ENCODE assay signal across 1 cellular context in the genomic region with DNA sequence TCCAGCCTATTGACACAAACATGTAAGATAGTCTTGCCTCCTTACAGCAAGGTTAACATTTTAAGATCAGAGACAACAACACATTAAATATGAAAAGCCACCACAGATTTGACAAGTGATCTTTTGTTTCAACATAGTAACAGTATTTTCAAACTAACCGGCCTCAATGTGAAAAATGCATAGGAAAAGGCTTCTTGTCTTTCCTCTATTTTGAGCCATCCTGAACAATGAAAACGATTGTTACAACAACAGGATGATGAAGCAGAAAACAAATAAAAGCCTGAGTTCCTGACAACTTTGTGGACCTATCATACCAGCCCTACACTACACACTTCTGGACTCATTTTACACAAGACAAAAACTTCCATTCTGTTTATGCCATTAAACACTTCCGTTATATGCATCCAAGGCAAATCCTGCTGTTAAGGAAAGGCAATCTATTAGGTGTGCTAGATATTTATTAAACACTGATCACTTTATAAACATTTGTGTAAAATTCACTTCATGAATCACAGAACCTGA.
TF ChIP-seq lines count a peak whose summit lies in the region.

No MANE protein-coding gene starts in this region.

TF ChIP-seq in HepG2, 621 proteins besides CTCF, POLR2A, EP300 and RAD21 (continued from another document and continues in another):
- TF ChIP-seq STAG1 (CRISPR knock-in tag; IDR thresholded peaks at IDR 0.05) (no peak), ZNF101 (CRISPR knock-in tag; IDR thresholded peaks at IDR 0.05; ENCODE audit: borderline replicate concordance, low read depth) (no peak), GATAD2A (CRISPR knock-in tag; IDR thresholded peaks at IDR 0.05) (peak; percentile 93), BRCA1 (CRISPR knock-in tag; IDR thresholded peaks at IDR 0.05) (0 out of 2 replicates have a peak, but pooled peaks have one; percentile 41), HNF4G (IDR thresholded peaks at IDR 0.05; ENCODE audit: borderline replicate concordance, low read depth, low read length) (no peak), HNF4G (CRISPR knock-in tag; IDR thresholded peaks at IDR 0.05; ENCODE audit: borderline replicate concordance, low read depth) (no peak), RFX1 (IDR thresholded peaks at IDR 0.05) (no peak), TAF15 (IDR thresholded peaks at IDR 0.05; ENCODE audit: low read depth, low read length, poor library complexity, severe bottlenecking) (no peak), ELF1 (CRISPR knock-in tag; IDR thresholded peaks at IDR 0.05) (peak; percentile 25; the same call in 1 of the 2 replicates), ZSCAN25 (CRISPR knock-in tag; IDR thresholded peaks at IDR 0.05) (no peak), ZMAT3 (CRISPR knock-in tag; conservative IDR thresholded peaks at IDR 0.05) (no peak), RFX3 (CRISPR knock-in tag; IDR thresholded peaks at IDR 0.05) (peak; percentile 25; the same call in 1 of the 2 replicates), ZNF773 (CRISPR knock-in tag; IDR thresholded peaks at IDR 0.05; ENCODE audit: borderline replicate concordance) (no peak), MATR3 (CRISPR knock-in tag; IDR thresholded peaks at IDR 0.05) (no peak), ZNF34 (CRISPR knock-in tag; IDR thresholded peaks at IDR 0.05; ENCODE audit: borderline replicate concordance) (no peak), RARG (CRISPR knock-in tag; IDR thresholded peaks at IDR 0.05; ENCODE audit: low read depth) (no peak), ZBTB42 (CRISPR knock-in tag; IDR thresholded peaks at IDR 0.05) (no peak), KDM4B (CRISPR knock-in tag; IDR thresholded peaks at IDR 0.05) (no peak), ZFP1 (CRISPR knock-in tag; IDR thresholded peaks at IDR 0.05) (no peak), ZBTB8A (CRISPR knock-in tag; IDR thresholded peaks at IDR 0.05; ENCODE audit: borderline replicate concordance, low read depth) (no peak), TGIF2 (CRISPR knock-in tag; IDR thresholded peaks at IDR 0.05) (no peak), ZNF235 (CRISPR knock-in tag; IDR thresholded peaks at IDR 0.05; ENCODE audit: borderline replicate concordance) (no peak), DMAP1 (CRISPR knock-in tag; IDR thresholded peaks at IDR 0.05) (no peak), NFE2 (CRISPR knock-in tag; IDR thresholded peaks at IDR 0.05) (no peak; the same call in 1 of the 2 replicates), ZNF296 (CRISPR knock-in tag; conservative IDR thresholded peaks at IDR 0.05) (no peak), ZNF530 (CRISPR knock-in tag; IDR thresholded peaks at IDR 0.05; ENCODE audit: low read depth) (no peak), ZNF546 (CRISPR knock-in tag; conservative IDR thresholded peaks at IDR 0.05) (no peak), ZNF350 (CRISPR knock-in tag; IDR thresholded peaks at IDR 0.05; ENCODE audit: borderline replicate concordance, low read depth) (no peak), RELA (CRISPR knock-in tag; IDR thresholded peaks at IDR 0.05) (no peak), KDM5A (IDR thresholded peaks at IDR 0.05; ENCODE audit: borderline replicate concordance, low read length) (no peak), ZNF747 (CRISPR knock-in tag; IDR thresholded peaks at IDR 0.05; ENCODE audit: borderline replicate concordance) (no peak), MTF1 (CRISPR knock-in tag; IDR thresholded peaks at IDR 0.05) (no peak), ZNF891 (CRISPR knock-in tag; IDR thresholded peaks at IDR 0.05) (no peak), NCOA2 (CRISPR knock-in tag; IDR thresholded peaks at IDR 0.05) (peak; percentile 58)
- TF ChIP-seq, protein P1, sequence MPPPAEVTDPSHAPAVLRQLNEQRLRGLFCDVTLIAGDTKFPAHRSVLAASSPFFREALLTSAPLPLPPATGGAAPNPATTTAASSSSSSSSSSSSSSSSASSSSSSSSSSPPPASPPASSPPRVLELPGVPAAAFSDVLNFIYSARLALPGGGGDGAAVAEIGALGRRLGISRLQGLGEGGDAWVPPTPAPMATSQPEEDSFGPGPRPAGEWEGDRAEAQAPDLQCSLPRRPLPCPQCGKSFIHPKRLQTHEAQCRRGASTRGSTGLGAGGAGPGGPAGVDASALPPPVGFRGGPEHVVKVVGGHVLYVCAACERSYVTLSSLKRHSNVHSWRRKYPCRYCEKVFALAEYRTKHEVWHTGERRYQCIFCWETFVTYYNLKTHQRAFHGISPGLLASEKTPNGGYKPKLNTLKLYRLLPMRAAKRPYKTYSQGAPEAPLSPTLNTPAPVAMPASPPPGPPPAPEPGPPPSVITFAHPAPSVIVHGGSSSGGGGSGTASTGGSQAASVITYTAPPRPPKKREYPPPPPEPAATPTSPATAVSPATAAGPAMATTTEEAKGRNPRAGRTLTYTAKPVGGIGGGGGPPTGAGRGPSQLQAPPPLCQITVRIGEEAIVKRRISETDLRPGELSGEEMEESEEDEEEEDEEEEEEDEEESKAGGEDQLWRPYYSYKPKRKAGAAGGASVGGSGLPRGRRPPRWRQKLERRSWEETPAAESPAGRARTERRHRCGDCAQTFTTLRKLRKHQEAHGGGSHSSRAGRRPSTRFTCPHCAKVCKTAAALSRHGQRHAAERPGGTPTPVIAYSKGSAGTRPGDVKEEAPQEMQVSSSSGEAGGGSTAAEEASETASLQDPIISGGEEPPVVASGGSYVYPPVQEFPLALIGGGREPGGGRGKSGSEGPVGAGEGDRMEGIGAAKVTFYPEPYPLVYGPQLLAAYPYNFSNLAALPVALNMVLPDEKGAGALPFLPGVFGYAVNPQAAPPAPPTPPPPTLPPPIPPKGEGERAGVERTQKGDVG (CRISPR knock-in tag; IDR thresholded peaks at IDR 0.05; ENCODE audit: borderline replicate concordance) = no peak
- TF ChIP-seq, protein P2, sequence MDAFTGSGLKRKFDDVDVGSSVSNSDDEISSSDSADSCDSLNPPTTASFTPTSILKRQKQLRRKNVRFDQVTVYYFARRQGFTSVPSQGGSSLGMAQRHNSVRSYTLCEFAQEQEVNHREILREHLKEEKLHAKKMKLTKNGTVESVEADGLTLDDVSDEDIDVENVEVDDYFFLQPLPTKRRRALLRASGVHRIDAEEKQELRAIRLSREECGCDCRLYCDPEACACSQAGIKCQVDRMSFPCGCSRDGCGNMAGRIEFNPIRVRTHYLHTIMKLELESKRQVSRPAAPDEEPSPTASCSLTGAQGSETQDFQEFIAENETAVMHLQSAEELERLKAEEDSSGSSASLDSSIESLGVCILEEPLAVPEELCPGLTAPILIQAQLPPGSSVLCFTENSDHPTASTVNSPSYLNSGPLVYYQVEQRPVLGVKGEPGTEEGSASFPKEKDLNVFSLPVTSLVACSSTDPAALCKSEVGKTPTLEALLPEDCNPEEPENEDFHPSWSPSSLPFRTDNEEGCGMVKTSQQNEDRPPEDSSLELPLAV (CRISPR knock-in tag; conservative IDR thresholded peaks at IDR 0.05; ENCODE audit: low read depth) = no peak
- TF ChIP-seq, protein P3, sequence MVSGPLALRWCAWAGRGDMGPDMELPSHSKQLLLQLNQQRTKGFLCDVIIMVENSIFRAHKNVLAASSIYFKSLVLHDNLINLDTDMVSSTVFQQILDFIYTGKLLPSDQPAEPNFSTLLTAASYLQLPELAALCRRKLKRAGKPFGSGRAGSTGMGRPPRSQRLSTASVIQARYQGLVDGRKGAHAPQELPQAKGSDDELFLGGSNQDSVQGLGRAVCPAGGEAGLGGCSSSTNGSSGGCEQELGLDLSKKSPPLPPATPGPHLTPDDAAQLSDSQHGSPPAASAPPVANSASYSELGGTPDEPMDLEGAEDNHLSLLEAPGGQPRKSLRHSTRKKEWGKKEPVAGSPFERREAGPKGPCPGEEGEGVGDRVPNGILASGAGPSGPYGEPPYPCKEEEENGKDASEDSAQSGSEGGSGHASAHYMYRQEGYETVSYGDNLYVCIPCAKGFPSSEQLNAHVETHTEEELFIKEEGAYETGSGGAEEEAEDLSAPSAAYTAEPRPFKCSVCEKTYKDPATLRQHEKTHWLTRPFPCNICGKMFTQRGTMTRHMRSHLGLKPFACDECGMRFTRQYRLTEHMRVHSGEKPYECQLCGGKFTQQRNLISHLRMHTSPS (CRISPR knock-in tag; IDR thresholded peaks at IDR 0.05; ENCODE audit: low read depth) = no peak
- TF ChIP-seq, protein P4, sequence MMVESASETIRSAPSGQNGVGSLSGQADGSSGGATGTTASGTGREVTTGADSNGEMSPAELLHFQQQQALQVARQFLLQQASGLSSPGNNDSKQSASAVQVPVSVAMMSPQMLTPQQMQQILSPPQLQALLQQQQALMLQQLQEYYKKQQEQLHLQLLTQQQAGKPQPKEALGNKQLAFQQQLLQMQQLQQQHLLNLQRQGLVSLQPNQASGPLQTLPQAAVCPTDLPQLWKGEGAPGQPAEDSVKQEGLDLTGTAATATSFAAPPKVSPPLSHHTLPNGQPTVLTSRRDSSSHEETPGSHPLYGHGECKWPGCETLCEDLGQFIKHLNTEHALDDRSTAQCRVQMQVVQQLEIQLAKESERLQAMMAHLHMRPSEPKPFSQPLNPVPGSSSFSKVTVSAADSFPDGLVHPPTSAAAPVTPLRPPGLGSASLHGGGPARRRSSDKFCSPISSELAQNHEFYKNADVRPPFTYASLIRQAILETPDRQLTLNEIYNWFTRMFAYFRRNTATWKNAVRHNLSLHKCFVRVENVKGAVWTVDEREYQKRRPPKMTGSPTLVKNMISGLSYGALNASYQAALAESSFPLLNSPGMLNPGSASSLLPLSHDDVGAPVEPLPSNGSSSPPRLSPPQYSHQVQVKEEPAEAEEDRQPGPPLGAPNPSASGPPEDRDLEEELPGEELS (CRISPR knock-in tag; IDR thresholded peaks at IDR 0.05) = peak; percentile 88
- TF ChIP-seq, protein P5, sequence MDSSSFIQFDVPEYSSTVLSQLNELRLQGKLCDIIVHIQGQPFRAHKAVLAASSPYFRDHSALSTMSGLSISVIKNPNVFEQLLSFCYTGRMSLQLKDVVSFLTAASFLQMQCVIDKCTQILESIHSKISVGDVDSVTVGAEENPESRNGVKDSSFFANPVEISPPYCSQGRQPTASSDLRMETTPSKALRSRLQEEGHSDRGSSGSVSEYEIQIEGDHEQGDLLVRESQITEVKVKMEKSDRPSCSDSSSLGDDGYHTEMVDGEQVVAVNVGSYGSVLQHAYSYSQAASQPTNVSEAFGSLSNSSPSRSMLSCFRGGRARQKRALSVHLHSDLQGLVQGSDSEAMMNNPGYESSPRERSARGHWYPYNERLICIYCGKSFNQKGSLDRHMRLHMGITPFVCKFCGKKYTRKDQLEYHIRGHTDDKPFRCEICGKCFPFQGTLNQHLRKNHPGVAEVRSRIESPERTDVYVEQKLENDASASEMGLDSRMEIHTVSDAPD (CRISPR knock-in tag; IDR thresholded peaks at IDR 0.05) = no peak
- TF ChIP-seq, protein P6, sequence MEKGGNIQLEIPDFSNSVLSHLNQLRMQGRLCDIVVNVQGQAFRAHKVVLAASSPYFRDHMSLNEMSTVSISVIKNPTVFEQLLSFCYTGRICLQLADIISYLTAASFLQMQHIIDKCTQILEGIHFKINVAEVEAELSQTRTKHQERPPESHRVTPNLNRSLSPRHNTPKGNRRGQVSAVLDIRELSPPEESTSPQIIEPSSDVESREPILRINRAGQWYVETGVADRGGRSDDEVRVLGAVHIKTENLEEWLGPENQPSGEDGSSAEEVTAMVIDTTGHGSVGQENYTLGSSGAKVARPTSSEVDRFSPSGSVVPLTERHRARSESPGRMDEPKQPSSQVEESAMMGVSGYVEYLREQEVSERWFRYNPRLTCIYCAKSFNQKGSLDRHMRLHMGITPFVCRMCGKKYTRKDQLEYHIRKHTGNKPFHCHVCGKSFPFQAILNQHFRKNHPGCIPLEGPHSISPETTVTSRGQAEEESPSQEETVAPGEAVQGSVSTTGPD (CRISPR knock-in tag; IDR thresholded peaks at IDR 0.05) = no peak
- TF ChIP-seq, protein P7, sequence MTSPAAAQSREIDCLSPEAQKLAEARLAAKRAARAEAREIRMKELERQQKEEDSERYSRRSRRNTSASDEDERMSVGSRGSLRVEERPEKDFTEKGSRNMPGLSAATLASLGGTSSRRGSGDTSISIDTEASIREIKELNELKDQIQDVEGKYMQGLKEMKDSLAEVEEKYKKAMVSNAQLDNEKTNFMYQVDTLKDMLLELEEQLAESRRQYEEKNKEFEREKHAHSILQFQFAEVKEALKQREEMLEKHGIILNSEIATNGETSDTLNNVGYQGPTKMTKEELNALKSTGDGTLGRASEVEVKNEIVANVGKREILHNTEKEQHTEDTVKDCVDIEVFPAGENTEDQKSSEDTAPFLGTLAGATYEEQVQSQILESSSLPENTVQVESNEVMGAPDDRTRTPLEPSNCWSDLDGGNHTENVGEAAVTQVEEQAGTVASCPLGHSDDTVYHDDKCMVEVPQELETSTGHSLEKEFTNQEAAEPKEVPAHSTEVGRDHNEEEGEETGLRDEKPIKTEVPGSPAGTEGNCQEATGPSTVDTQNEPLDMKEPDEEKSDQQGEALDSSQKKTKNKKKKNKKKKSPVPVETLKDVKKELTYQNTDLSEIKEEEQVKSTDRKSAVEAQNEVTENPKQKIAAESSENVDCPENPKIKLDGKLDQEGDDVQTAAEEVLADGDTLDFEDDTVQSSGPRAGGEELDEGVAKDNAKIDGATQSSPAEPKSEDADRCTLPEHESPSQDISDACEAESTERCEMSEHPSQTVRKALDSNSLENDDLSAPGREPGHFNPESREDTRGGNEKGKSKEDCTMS (CRISPR knock-in tag; conservative IDR thresholded peaks at IDR 0.05) = no peak
- TF ChIP-seq, protein P8, sequence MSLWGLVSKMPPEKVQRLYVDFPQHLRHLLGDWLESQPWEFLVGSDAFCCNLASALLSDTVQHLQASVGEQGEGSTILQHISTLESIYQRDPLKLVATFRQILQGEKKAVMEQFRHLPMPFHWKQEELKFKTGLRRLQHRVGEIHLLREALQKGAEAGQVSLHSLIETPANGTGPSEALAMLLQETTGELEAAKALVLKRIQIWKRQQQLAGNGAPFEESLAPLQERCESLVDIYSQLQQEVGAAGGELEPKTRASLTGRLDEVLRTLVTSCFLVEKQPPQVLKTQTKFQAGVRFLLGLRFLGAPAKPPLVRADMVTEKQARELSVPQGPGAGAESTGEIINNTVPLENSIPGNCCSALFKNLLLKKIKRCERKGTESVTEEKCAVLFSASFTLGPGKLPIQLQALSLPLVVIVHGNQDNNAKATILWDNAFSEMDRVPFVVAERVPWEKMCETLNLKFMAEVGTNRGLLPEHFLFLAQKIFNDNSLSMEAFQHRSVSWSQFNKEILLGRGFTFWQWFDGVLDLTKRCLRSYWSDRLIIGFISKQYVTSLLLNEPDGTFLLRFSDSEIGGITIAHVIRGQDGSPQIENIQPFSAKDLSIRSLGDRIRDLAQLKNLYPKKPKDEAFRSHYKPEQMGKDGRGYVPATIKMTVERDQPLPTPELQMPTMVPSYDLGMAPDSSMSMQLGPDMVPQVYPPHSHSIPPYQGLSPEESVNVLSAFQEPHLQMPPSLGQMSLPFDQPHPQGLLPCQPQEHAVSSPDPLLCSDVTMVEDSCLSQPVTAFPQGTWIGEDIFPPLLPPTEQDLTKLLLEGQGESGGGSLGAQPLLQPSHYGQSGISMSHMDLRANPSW (CRISPR knock-in tag; IDR thresholded peaks at IDR 0.05; ENCODE audit: borderline replicate concordance) = no peak
- TF ChIP-seq, protein P9, sequence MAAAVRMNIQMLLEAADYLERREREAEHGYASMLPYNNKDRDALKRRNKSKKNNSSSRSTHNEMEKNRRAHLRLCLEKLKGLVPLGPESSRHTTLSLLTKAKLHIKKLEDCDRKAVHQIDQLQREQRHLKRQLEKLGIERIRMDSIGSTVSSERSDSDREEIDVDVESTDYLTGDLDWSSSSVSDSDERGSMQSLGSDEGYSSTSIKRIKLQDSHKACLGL (CRISPR knock-in tag; IDR thresholded peaks at IDR 0.05) = no peak
